1 cellular context compared by ENCODE assay signal in genomic region chr14:104994988-104995387, GRCh38.
TF ChIP-seq lines count a peak whose summit lies in the region.

No MANE protein-coding gene starts in this region.

TF ChIP-seq in H1, 55 proteins besides CTCF, POLR2A, EP300 and RAD21:
- no peak for TF ChIP-seq CHD2 (IDR thresholded peaks at IDR 0.05; ENCODE audit: low read length)
- no peak for TF ChIP-seq BCL11A (IDR thresholded peaks at IDR 0.05; ENCODE audit: low read depth in 2 of 2, low read length in 2 of 2)
- no peak for TF ChIP-seq CBX5 (IDR thresholded peaks at IDR 0.05; ENCODE audit: low read depth, low read length)
- TF ChIP-seq CTBP2 (IDR thresholded peaks at IDR 0.05; ENCODE audit: borderline replicate concordance, insufficient read depth, insufficient read length, low read length): no peak
- no peak for TF ChIP-seq E2F6 (IDR thresholded peaks at IDR 0.05)
- TF ChIP-seq TCF12 (IDR thresholded peaks at IDR 0.05; ENCODE audit: low read depth, low read length): no peak
- no peak for TF ChIP-seq BRCA1 (IDR thresholded peaks at IDR 0.05; ENCODE audit: low read depth, low read length)
- no peak for TF ChIP-seq FOSL1 (IDR thresholded peaks at IDR 0.05; ENCODE audit: insufficient read depth, low read depth, low read length)
- TF ChIP-seq TAF1 (IDR thresholded peaks at IDR 0.05; ENCODE audit: low read depth, low read length): no peak
- TF ChIP-seq RNF2 (IDR thresholded peaks at IDR 0.05; ENCODE audit: borderline replicate concordance, low read depth, low read length, missing control alignments, poor library complexity, severe bottlenecking): no peak
- no peak for TF ChIP-seq NANOG (IDR thresholded peaks at IDR 0.05; ENCODE audit: insufficient read depth, low read depth, low read length, poor library complexity, severe bottlenecking)
- no peak for TF ChIP-seq SP1 (IDR thresholded peaks at IDR 0.05; ENCODE audit: low read depth, low read length)
